ENCODE assay signal across 16 cellular contexts in genomic region chr17:55625516-55625915, GRCh38.
A peak's percentile ranks its signal among the peaks of the same experiment; 100 is the strongest.
DNase-seq lines count a peak whose midpoint lies in the region; ATAC-seq lines count a peak whose summit lies in the region.
"Had no signal": no experiment of that assay in that cellular context is flagged by ENCODE, and none has a peak within 500 bp of the region (broad histone marks: within the 10 kb centered on the region; RNA-seq: fewer than 3 reads in every experiment).

No MANE protein-coding gene starts in this region.

- DNase-seq in stimulated activated CD4-positive, alpha-beta T cell treated with anti-CD3 and anti-CD28 coated beads, Interleukin-15, amount 100 ng/mL, for 24 hours = peak; percentile 8
- no peak for DNase-seq in stimulated activated CD4-positive, alpha-beta T cell treated with anti-CD3 and anti-CD28 coated beads, Interleukin-2, amount 100 ng/mL, for 24 hours
- DNase-seq in stimulated activated effector memory CD8-positive, alpha-beta T cell treated with anti-CD3 and anti-CD28 coated beads, Interleukin-12 subunit alpha, Interleukin-12 subunit beta, amount 100 ng/mL, for 72 hours (ENCODE audit: low spot score in 2 of 2) = no peak
- no peak for DNase-seq in stimulated activated naive CD4-positive, alpha-beta T cell (lab: John Stamatoyannopoulos, UW)
- no peak for DNase-seq in COLO829 (ENCODE audit: low spot score)
- DNase-seq in T-cell = no peak
- DNase-seq: activated CD4-positive, alpha-beta T cell treated with anti-CD3 and anti-CD28 coated beads, Interleukin-2, amount 50 U/mL, for 4 hours; anterior cingulate cortex; effector CD8-positive, alpha-beta T cell; Kasumi-1; NCI-H345; SIG-M5; tibial artery had no signal

- no peaks in the 10 kb centered on the region for H3K36me3 Mint-ChIP-seq in stimulated activated effector memory CD8-positive, alpha-beta T cell treated with anti-CD3 and anti-CD28 coated beads, Interleukin-12 subunit alpha, Interleukin-12 subunit beta, amount 100 ng/mL, for 72 hours
- no peaks in the 10 kb centered on the region for H3K36me3 Mint-ChIP-seq in T-cell
- H3K36me3 Mint-ChIP-seq: memory B cell had no signal

- ATAC-seq in GM21737 (IDR thresholded peaks at IDR 0.05; ENCODE audit: unreplicated experiment) = peak; percentile 52
- ATAC-seq in HG03442 (IDR thresholded peaks at IDR 0.05; ENCODE audit: unreplicated experiment) = peak; percentile 73
- ATAC-seq in stimulated activated effector memory CD8-positive, alpha-beta T cell treated with anti-CD3 and anti-CD28 coated beads, Interleukin-12 subunit alpha, Interleukin-12 subunit beta, amount 100 ng/mL, for 72 hours = peak; percentile 55
- ATAC-seq in T-cell (replicated peaks in 1 of 4) = no peak

- H3K27me3 Mint-ChIP-seq in T-cell = peaks cover 16 to 23% of the 10 kb centered on the region in 2 donors

- POLR2A ChIA-PET in T-cell (lab: Charles Lee) = no interaction called here

- CTCF ChIA-PET in T-cell (lab: Charles Lee) = no interaction called here

- no peaks in the 10 kb centered on the region for H3K4me1 Mint-ChIP-seq in stimulated activated effector memory CD8-positive, alpha-beta T cell treated with anti-CD3 and anti-CD28 coated beads, Interleukin-12 subunit alpha, Interleukin-12 subunit beta, amount 100 ng/mL, for 72 hours
- peaks cover 0 to 3% (median 0%) of the 10 kb centered on the region in 3 donors for H3K4me1 Mint-ChIP-seq in T-cell

- H3K27ac Mint-ChIP-seq in stimulated activated effector memory CD8-positive, alpha-beta T cell treated with anti-CD3 and anti-CD28 coated beads, Interleukin-12 subunit alpha, Interleukin-12 subunit beta, amount 100 ng/mL, for 72 hours = no peak overlapping the region
- no peak overlapping the region for H3K27ac Mint-ChIP-seq in T-cell
- H3K27ac Mint-ChIP-seq: memory B cell had no signal

- no peak overlapping the region for H3K4me3 Mint-ChIP-seq in stimulated activated effector memory CD8-positive, alpha-beta T cell treated with anti-CD3 and anti-CD28 coated beads, Interleukin-12 subunit alpha, Interleukin-12 subunit beta, amount 100 ng/mL, for 72 hours
- H3K4me3 Mint-ChIP-seq in T-cell = no peak overlapping the region
- H3K4me3 Mint-ChIP-seq: memory B cell had no signal

- no peaks in the 10 kb centered on the region for H3K9me3 Mint-ChIP-seq in stimulated activated effector memory CD8-positive, alpha-beta T cell treated with anti-CD3 and anti-CD28 coated beads, Interleukin-12 subunit alpha, Interleukin-12 subunit beta, amount 100 ng/mL, for 72 hours
- no peaks in the 10 kb centered on the region for H3K9me3 Mint-ChIP-seq in T-cell
- H3K9me3 Mint-ChIP-seq: memory B cell had no signal

Comparison
In these comparisons a context has a peak if more than half of its experiments do, and no peak if none do; other contexts are left out.
1. ATAC-seq: peak in GM21737 (single experiment), HG03442 (single experiment) and stimulated activated effector memory CD8-positive, alpha-beta T cell treated with anti-CD3 and anti-CD28 coated beads, Interleukin-12 subunit alpha, Interleukin-12 subunit beta, amount 100 ng/mL, for 72 hours (single experiment); none in T-cell (0 of 4).